Comparison of ENCODE assay signal across 25 cellular contexts in genomic region chr15:41865490-41866055, GRCh38.
"Had no signal": no experiment of that assay in that cellular context is flagged by ENCODE, and none has a peak within 500 bp of the region (broad histone marks: within the 10 kb centered on the region; RNA-seq: fewer than 3 reads in every experiment).

No MANE protein-coding gene starts in this region.

- ATAC-seq: foreskin keratinocyte; gastroesophageal sphincter; heart left ventricle; left cardiac atrium; left lung; naive thymus-derived CD8-positive, alpha-beta T cell; pancreas; sciatic nerve; stimulated activated effector memory CD8-positive, alpha-beta T cell treated with anti-CD3 and anti-CD28 coated beads, Interleukin-12 subunit alpha, Interleukin-12 subunit beta, amount 100 ng/mL, for 72 hours had no signal

- FAIRE-seq: colon, endothelial cell of umbilical vein, islet of Langerhans, pancreas had no signal

- H3K4me3 ChIP-seq: esophagus muscularis mucosa, gastroesophageal sphincter, heart left ventricle, left lung, pancreas, stomach, thyroid gland had no signal

- H3K36me3 Mint-ChIP-seq: naive thymus-derived CD8-positive, alpha-beta T cell; stimulated activated effector memory CD8-positive, alpha-beta T cell treated with anti-CD3 and anti-CD28 coated beads, Interleukin-12 subunit alpha, Interleukin-12 subunit beta, amount 100 ng/mL, for 72 hours had no signal

- H3K27me3 ChIP-seq: gastroesophageal sphincter, heart left ventricle, left lung, neutrophil, pancreas, stomach, thyroid gland had no signal

- H3K9me3 ChIP-seq: esophagus muscularis mucosa, gastroesophageal sphincter, heart left ventricle, left lung, neutrophil, pancreas, stomach, thyroid gland had no signal

- H3K9me3 Mint-ChIP-seq: dendritic cell treated with granulocyte-macrophage colony-stimulating factor and Interleukin-4, amounts not matched to agents 40 ng/mL and 50 ng/mL, for 4 days; naive thymus-derived CD8-positive, alpha-beta T cell; nephron progenitor cell; stimulated activated effector memory CD8-positive, alpha-beta T cell treated with anti-CD3 and anti-CD28 coated beads, Interleukin-12 subunit alpha, Interleukin-12 subunit beta, amount 100 ng/mL, for 72 hours; type B pancreatic cell had no signal

- H3K36me3 ChIP-seq: esophagus muscularis mucosa, gastroesophageal sphincter, heart left ventricle, neutrophil, pancreas, thyroid gland had no signal

- H3K27ac ChIP-seq: esophagus muscularis mucosa, foreskin keratinocyte, gastroesophageal sphincter, heart left ventricle, left lung, neutrophil, pancreas, stomach, thyroid gland had no signal

- H3K27ac Mint-ChIP-seq: dendritic cell treated with granulocyte-macrophage colony-stimulating factor and Interleukin-4, amounts not matched to agents 40 ng/mL and 50 ng/mL, for 4 days; nephron progenitor cell; type B pancreatic cell had no signal

- H3K4me3 Mint-ChIP-seq: dendritic cell treated with granulocyte-macrophage colony-stimulating factor and Interleukin-4, amounts not matched to agents 40 ng/mL and 50 ng/mL, for 4 days; naive thymus-derived CD8-positive, alpha-beta T cell; nephron progenitor cell; stimulated activated effector memory CD8-positive, alpha-beta T cell treated with anti-CD3 and anti-CD28 coated beads, Interleukin-12 subunit alpha, Interleukin-12 subunit beta, amount 100 ng/mL, for 72 hours; type B pancreatic cell had no signal

- DNase-seq: effector memory CD4-positive, alpha-beta T cell; foreskin keratinocyte; heart left ventricle; hippocampal formation; left cardiac atrium; left lung; mammary epithelial cell; naive thymus-derived CD8-positive, alpha-beta T cell; stimulated activated CD4-positive, alpha-beta T cell treated with anti-CD3 and anti-CD28 coated beads, Interleukin-2, amount 100 ng/mL, for 24 hours; stimulated activated CD4-positive, alpha-beta T cell treated with anti-CD3 and anti-CD28 coated beads, Interleukin-4, amount 100 ng/mL, for 24 hours; stimulated activated naive CD4-positive, alpha-beta T cell treated with Interleukin-2 at 50 U/mL for 16 hours; stomach; thyroid gland had no signal

- H3K4me1 ChIP-seq: esophagus muscularis mucosa, gastroesophageal sphincter, left lung, pancreas, thyroid gland had no signal

- H3K27me3 Mint-ChIP-seq: naive thymus-derived CD8-positive, alpha-beta T cell; type B pancreatic cell had no signal
